Comparison of ENCODE assay signal across 1 cellular context in the genomic region with DNA sequence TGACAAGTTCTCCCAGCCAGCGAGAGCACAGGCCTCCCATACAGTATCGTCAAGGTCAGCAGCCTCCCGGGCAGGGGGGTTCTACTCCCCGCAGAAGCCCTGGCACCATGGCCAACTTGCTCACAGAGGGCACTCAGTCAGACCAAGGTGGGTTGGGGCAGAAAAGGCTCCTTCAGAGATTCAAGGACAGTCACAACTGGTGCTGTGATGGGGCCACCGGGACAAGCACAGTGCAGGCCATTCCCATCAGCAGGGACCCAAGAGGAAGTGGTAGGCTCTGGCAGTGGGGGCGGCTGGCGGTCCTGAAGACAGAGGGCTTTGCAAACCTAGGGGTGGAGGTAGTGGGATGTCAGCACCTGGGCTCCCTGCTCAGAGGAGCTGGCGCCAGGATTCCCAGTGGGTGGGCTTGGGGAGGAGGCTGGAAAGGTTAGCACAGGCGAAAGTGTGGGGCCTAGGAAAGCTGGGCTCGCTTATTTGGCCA.
A peak's percentile ranks its signal among the peaks of the same experiment; 100 is the strongest.
TF ChIP-seq lines count a peak whose summit lies in the region.

No MANE protein-coding gene starts in this region.

TF ChIP-seq in K562, 482 proteins besides CTCF, POLR2A, EP300 and RAD21:
- 0 out of 4 replicates have a peak, but pooled peaks of 1 of the 2 experiments have one; percentile 4 for TF ChIP-seq MAZ (CRISPR knock-in tag; conservative IDR thresholded peaks at IDR 0.05 in 1 of 2, IDR thresholded peaks at IDR 0.05 in 1 of 2)
- no peak for TF ChIP-seq CBX8 (IDR thresholded peaks at IDR 0.05; ENCODE audit: borderline replicate concordance, extremely low read depth, low read depth, low read length, poor library complexity, severe bottlenecking)
- no peak for TF ChIP-seq ATF1 (CRISPR knock-in tag; IDR thresholded peaks at IDR 0.05)
- no peak for TF ChIP-seq ATF1 (tag; IDR thresholded peaks at IDR 0.05)
- TF ChIP-seq FOXA3 (CRISPR knock-in tag; conservative IDR thresholded peaks at IDR 0.05 in 1 of 2, IDR thresholded peaks at IDR 0.05 in 1 of 2) = peak in 1 of 2 experiments; percentile 20; a peak in 1 of 4 replicates
- no peak for TF ChIP-seq GTF2F1 (IDR thresholded peaks at IDR 0.05; ENCODE audit: low read depth, low read length)
- no peak for TF ChIP-seq MTA2 (IDR thresholded peaks at IDR 0.05; ENCODE audit: low read depth)
- TF ChIP-seq ZNF212 (CRISPR knock-in tag; IDR thresholded peaks at IDR 0.05) = no peak
- no peak for TF ChIP-seq CHD2 (IDR thresholded peaks at IDR 0.05; ENCODE audit: low read depth, low read length)
- no peak for TF ChIP-seq POLR2G (IDR thresholded peaks at IDR 0.05; ENCODE audit: low read depth, low read length)
- TF ChIP-seq EGR1 (conservative IDR thresholded peaks at IDR 0.05) = peak; percentile 36
- no peak for TF ChIP-seq HNRNPL (IDR thresholded peaks at IDR 0.05; ENCODE audit: low read depth, low read length)
- TF ChIP-seq FOXA1 (IDR thresholded peaks at IDR 0.05; ENCODE audit: borderline replicate concordance) = no peak
- TF ChIP-seq, protein P1, sequence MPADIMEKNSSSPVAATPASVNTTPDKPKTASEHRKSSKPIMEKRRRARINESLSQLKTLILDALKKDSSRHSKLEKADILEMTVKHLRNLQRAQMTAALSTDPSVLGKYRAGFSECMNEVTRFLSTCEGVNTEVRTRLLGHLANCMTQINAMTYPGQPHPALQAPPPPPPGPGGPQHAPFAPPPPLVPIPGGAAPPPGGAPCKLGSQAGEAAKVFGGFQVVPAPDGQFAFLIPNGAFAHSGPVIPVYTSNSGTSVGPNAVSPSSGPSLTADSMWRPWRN (IDR thresholded peaks at IDR 0.05; ENCODE audit: low read depth) = no peak
- peak; percentile 52; the same call in 1 of the 2 replicates for TF ChIP-seq RBFOX2 (IDR thresholded peaks at IDR 0.05; ENCODE audit: low read depth, low read length)
- TF ChIP-seq, protein P2, sequence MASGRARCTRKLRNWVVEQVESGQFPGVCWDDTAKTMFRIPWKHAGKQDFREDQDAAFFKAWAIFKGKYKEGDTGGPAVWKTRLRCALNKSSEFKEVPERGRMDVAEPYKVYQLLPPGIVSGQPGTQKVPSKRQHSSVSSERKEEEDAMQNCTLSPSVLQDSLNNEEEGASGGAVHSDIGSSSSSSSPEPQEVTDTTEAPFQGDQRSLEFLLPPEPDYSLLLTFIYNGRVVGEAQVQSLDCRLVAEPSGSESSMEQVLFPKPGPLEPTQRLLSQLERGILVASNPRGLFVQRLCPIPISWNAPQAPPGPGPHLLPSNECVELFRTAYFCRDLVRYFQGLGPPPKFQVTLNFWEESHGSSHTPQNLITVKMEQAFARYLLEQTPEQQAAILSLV (tag; IDR thresholded peaks at IDR 0.05) = no peak
- no peak for TF ChIP-seq MAFG (tag; conservative IDR thresholded peaks at IDR 0.05)
- peak; percentile 7 for TF ChIP-seq PRDM10 (IDR thresholded peaks at IDR 0.05; ENCODE audit: partially characterized antibody)
- no peak for TF ChIP-seq KLF6 (CRISPR knock-in tag; IDR thresholded peaks at IDR 0.05; ENCODE audit: borderline replicate concordance)
- no peak for TF ChIP-seq E4F1 (CRISPR knock-in tag; IDR thresholded peaks at IDR 0.05; ENCODE audit: borderline replicate concordance)
- no peak for TF ChIP-seq CREB1 (IDR thresholded peaks at IDR 0.05)
- no peak for TF ChIP-seq CREB1 (CRISPR knock-in tag; IDR thresholded peaks at IDR 0.05)
- no peak for TF ChIP-seq ZNF140 (CRISPR knock-in tag; IDR thresholded peaks at IDR 0.05)
- no peak for TF ChIP-seq MCM7 (IDR thresholded peaks at IDR 0.05)
- no peak for TF ChIP-seq EHMT2 (IDR thresholded peaks at IDR 0.05)
- TF ChIP-seq FOXK2 (conservative IDR thresholded peaks at IDR 0.05 in 1 of 2, IDR thresholded peaks at IDR 0.05 in 1 of 2; ENCODE audit: low read depth in 2 of 2) = no peak
- no peak for TF ChIP-seq GABPB1 (CRISPR knock-in tag; IDR thresholded peaks at IDR 0.05)
- TF ChIP-seq ZNF280B (CRISPR knock-in tag; IDR thresholded peaks at IDR 0.05) = no peak
- peak; percentile 53; the same call in 1 of the 2 replicates for TF ChIP-seq ZBTB33 (CRISPR knock-in tag; IDR thresholded peaks at IDR 0.05)
- no peak for TF ChIP-seq GTF2E2 (tag; IDR thresholded peaks at IDR 0.05)
- TF ChIP-seq, protein P3, sequence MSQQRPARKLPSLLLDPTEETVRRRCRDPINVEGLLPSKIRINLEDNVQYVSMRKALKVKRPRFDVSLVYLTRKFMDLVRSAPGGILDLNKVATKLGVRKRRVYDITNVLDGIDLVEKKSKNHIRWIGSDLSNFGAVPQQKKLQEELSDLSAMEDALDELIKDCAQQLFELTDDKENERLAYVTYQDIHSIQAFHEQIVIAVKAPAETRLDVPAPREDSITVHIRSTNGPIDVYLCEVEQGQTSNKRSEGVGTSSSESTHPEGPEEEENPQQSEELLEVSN (IDR thresholded peaks at IDR 0.05; ENCODE audit: borderline replicate concordance in 1 of 2, extremely low read depth in 1 of 2, insufficient read depth in 1 of 2, insufficient read length in 1 of 2, low read depth in 1 of 2, low read length in 1 of 2, poor library complexity in 1 of 2, severe bottlenecking in 1 of 2) = no peak
- TF ChIP-seq ILK (tag; IDR thresholded peaks at IDR 0.05; ENCODE audit: borderline replicate concordance, low read depth) = no peak
- no peak for TF ChIP-seq JUND (IDR thresholded peaks at IDR 0.05; ENCODE audit: borderline replicate concordance, low read depth, low read length)
- no peak for TF ChIP-seq JUND (tag; IDR thresholded peaks at IDR 0.05; ENCODE audit: borderline replicate concordance, low read depth, low read length)
- no peak for TF ChIP-seq RNF219 (CRISPR knock-in tag; IDR thresholded peaks at IDR 0.05)
- TF ChIP-seq SPI1 (IDR thresholded peaks at IDR 0.05; ENCODE audit: borderline replicate concordance, low read depth, low read length) = peak; percentile 86
- TF ChIP-seq NR3C1 (CRISPR knock-in tag; IDR thresholded peaks at IDR 0.05) = no peak
- no peak for TF ChIP-seq ZNF3 (CRISPR knock-in tag; IDR thresholded peaks at IDR 0.05)
- TF ChIP-seq ZNF146 (CRISPR knock-in tag; IDR thresholded peaks at IDR 0.05; ENCODE audit: unreplicated experiment) = no peak
- no peak for TF ChIP-seq HDAC8 (tag; IDR thresholded peaks at IDR 0.05)
